Comparison of ENCODE assay signal across 2 cellular contexts in the genomic region with DNA sequence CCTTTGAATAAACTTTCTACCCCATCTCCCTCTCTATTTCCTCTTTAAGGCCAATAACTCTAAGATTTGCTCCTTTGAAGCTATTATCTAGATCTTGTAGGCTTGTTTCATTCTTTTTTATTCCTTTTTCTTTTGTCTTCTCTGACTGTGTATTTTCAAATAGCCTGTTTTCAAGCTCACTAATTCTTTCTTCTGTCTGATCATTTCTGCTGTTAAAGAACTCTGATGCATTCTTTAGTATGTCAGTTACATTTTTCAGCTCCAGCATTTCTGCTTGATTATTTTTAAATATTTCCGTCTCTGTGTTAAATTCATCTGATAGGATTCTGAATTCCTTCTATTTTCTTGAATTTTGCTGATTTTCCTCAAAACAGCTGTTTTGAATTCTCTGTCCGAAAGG.
TF ChIP-seq lines count a peak whose summit lies in the region.

No MANE protein-coding gene starts in this region.

TF ChIP-seq in HEK293, 187 proteins besides CTCF, POLR2A, EP300 and RAD21:
- TF ChIP-seq, protein P1, sequence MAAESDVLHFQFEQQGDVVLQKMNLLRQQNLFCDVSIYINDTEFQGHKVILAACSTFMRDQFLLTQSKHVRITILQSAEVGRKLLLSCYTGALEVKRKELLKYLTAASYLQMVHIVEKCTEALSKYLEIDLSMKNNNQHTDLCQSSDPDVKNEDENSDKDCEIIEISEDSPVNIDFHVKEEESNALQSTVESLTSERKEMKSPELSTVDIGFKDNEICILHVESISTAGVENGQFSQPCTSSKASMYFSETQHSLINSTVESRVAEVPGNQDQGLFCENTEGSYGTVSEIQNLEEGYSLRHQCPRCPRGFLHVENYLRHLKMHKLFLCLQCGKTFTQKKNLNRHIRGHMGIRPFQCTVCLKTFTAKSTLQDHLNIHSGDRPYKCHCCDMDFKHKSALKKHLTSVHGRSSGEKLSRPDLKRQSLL (tag by site-specific recombination; IDR thresholded peaks at IDR 0.05) = no peak
- TF ChIP-seq, protein P2, sequence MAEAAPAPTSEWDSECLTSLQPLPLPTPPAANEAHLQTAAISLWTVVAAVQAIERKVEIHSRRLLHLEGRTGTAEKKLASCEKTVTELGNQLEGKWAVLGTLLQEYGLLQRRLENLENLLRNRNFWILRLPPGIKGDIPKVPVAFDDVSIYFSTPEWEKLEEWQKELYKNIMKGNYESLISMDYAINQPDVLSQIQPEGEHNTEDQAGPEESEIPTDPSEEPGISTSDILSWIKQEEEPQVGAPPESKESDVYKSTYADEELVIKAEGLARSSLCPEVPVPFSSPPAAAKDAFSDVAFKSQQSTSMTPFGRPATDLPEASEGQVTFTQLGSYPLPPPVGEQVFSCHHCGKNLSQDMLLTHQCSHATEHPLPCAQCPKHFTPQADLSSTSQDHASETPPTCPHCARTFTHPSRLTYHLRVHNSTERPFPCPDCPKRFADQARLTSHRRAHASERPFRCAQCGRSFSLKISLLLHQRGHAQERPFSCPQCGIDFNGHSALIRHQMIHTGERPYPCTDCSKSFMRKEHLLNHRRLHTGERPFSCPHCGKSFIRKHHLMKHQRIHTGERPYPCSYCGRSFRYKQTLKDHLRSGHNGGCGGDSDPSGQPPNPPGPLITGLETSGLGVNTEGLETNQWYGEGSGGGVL (tag by site-specific recombination; IDR thresholded peaks at IDR 0.05) = no peak
- TF ChIP-seq SETDB1 (IDR thresholded peaks at IDR 0.05; ENCODE audit: insufficient read length, low read length) = peak; percentile 59

TF ChIP-seq in GM12878, 131 proteins besides CTCF, POLR2A, EP300 and RAD21:
- TF ChIP-seq POLR2AphosphoS5 (IDR thresholded peaks at IDR 0.05; ENCODE audit: low read length) (no peak), CBX5 (IDR thresholded peaks at IDR 0.05; ENCODE audit: low read depth) (0 out of 2 replicates have a peak, but pooled peaks have one; percentile 49)
